ENCODE assay signal across 1 cellular context in the genomic region with DNA sequence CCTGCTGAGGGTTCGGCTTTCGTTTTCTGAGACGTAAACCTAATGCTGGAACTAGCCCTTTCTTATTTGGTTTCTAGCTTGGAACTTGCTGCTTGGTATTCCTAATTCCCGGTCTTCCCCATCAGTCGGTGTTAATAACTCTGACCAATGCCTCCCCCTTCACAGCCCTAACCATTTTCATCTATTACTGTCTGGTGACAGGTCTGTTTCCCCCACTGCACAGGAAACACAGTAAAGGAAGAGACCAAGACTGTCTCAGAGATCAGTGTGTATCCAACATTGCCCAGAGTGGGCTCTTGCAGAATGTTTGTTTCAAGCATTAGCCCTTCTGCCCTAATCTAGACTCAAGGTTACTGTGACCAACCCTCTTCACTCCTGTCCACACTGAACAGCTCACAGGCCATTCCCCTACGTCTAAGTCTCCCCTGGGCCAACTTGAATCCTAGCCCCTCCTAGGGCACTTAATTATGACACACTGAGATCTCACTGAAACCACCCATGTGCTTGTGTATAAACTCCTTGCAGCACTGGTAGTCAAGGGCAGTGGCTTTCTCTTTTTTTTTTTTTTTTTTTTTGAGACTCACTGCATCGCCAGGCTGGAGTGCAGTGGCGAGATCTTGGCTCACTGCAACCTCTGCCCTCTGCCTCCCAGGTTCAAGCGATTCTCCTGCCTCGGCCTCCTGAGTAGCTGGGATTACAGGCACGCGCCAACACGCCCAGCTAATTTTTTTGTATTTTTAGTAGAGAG.
TF ChIP-seq lines count a peak whose summit lies in the region.

No MANE protein-coding gene starts in this region.

TF ChIP-seq in A549, 52 proteins besides CTCF, POLR2A, EP300 and RAD21 (continued from another document):
- no peak for TF ChIP-seq HMGXB4 (CRISPR knock-in tag; IDR thresholded peaks at IDR 0.05; ENCODE audit: borderline replicate concordance)
- no peak for TF ChIP-seq ZSCAN20 (CRISPR knock-in tag; IDR thresholded peaks at IDR 0.05)
- no peak for TF ChIP-seq MYC (IDR thresholded peaks at IDR 0.05; ENCODE audit: borderline replicate concordance, low read length)
- no peak for TF ChIP-seq ESRRA (IDR thresholded peaks at IDR 0.05; ENCODE audit: borderline replicate concordance, low read length)
- no peak for TF ChIP-seq ZNF302 (CRISPR knock-in tag; IDR thresholded peaks at IDR 0.05)
